In genomic region chr1:51203121-51203873, GRCh38 we compare ENCODE assay signal across 14 cellular contexts. TPM values are rescaled to one million over a fixed set of nuclear protein-coding genes. Genes with fewer than 3 reads are reported as not detected.
A peak's percentile ranks its signal among the peaks of the same experiment; 100 is the strongest.
DNase-seq lines count a peak whose midpoint lies in the region; ATAC-seq and TF ChIP-seq lines count a peak whose summit lies in the region.
"Had no signal": no experiment of that assay in that cellular context is flagged by ENCODE, and none has a peak within 500 bp of the region (broad histone marks: within the 10 kb centered on the region; RNA-seq: fewer than 3 reads in every experiment).

No MANE protein-coding gene starts in this region.

- H3K27me3 ChIP-seq in H9 (ENCODE audit: insufficient read depth, low read length) (no peaks in the 10 kb centered on the region), vagina (no peaks in the 10 kb centered on the region)
- H3K27me3 ChIP-seq: ovary had no signal

- intact Hi-C loops in vagina (cut with DNase I), result no loop called here

- TF ChIP-seq POLR2A in vagina (IDR thresholded peaks at IDR 0.05), result no peak

- H3K9me3 ChIP-seq in H9 (ENCODE audit: control insufficient read depth, low read depth, low read length) (no peaks in the 10 kb centered on the region), vagina (no peaks in the 10 kb centered on the region)
- H3K9me3 ChIP-seq: ovary had no signal

- H3K4me2 ChIP-seq in H9 (ENCODE audit: insufficient read depth, insufficient read length, low read length), result no peak overlapping the region

- no peak overlapping the region for H3K4me3 Mint-ChIP-seq in H9

- H4K20me1 ChIP-seq in H9 (ENCODE audit: control insufficient read depth, insufficient read depth, insufficient read length), result no peaks in the 10 kb centered on the region

- H3K79me2 ChIP-seq in H9 (ENCODE audit: insufficient read depth, low read length), result no peaks in the 10 kb centered on the region

- H3K36me3 ChIP-seq in vagina, result no peaks in the 10 kb centered on the region
- H3K36me3 ChIP-seq: ovary had no signal

- no peak overlapping the region for H2AFZ ChIP-seq in H9 (ENCODE audit: low read length)

- no peak overlapping the region for H2BK20ac ChIP-seq in H9 (ENCODE audit: low read depth, low read length, poor library complexity, severe bottlenecking)

- H3K36me3 Mint-ChIP-seq in H9 (ENCODE audit: insufficient read depth in 1 of 3, low read depth in 3 of 3), result no peaks in the 10 kb centered on the region

- no peaks in the 10 kb centered on the region for H3K23me2 ChIP-seq in H9 (ENCODE audit: insufficient read length, low read depth, low read length, poor library complexity, severe bottlenecking)

- H3K4me1 ChIP-seq in H9 (ENCODE audit: insufficient read depth, low read length) (no peaks in the 10 kb centered on the region), vagina (no peaks in the 10 kb centered on the region)

- H3K23ac ChIP-seq in H9 (ENCODE audit: insufficient read length, low read depth, low read length), result no peak overlapping the region

- no peaks in the 10 kb centered on the region for H3K79me1 ChIP-seq in H9 (ENCODE audit: insufficient read depth, low read depth, low read length, poor library complexity, severe bottlenecking)

- H3K56ac ChIP-seq in H9 (ENCODE audit: insufficient read length, low read depth, low read length), result no peak overlapping the region

- H3K4me3 ChIP-seq in Jurkat, Clone E6-1 (ENCODE audit: low read length), result no peak overlapping the region
- no peak overlapping the region for H3K4me3 ChIP-seq in vagina
- H3K4me3 ChIP-seq: ovary had no signal

- no peak overlapping the region for H3K9ac ChIP-seq in H9 (ENCODE audit: extremely low read depth, insufficient read length, low read length)

- no peak overlapping the region for H4K91ac ChIP-seq in H9 (ENCODE audit: insufficient read length, low read depth, low read length)

- in situ Hi-C loops in GM13976 (cut with MboI; ENCODE audit: low sequenced_read_pairs, unreplicated experiment), result no loop called here

- no peak overlapping the region for H3T11ph ChIP-seq in H9 (ENCODE audit: low read length)

- no peak overlapping the region for H3K27ac Mint-ChIP-seq in H9

- H3K27ac ChIP-seq in H9 (ENCODE audit: insufficient read length, low read depth, low read length) (no peak overlapping the region), vagina (no peak overlapping the region)
- H3K27ac ChIP-seq: C4-2B, ovary had no signal

- no peak overlapping the region for H2BK15ac ChIP-seq in H9 (ENCODE audit: low read depth, low read length)

- H4K8ac ChIP-seq in H9 (replicated peaks; ENCODE audit: insufficient read length, low read depth, low read length), result no peak overlapping the region

- H3K9me3 Mint-ChIP-seq in H9, result no peaks in the 10 kb centered on the region

- no peak overlapping the region for H2BK12ac ChIP-seq in H9 (ENCODE audit: insufficient read length, low read depth, low read length)

- H2BK5ac ChIP-seq in H9 (ENCODE audit: insufficient read length, low read length), result no peak overlapping the region

- H2AK5ac ChIP-seq in H9 (ENCODE audit: insufficient read length, low read length), result no peak overlapping the region

- no peaks in the 10 kb centered on the region for H3K4me1 Mint-ChIP-seq in H9

- DNase-seq in GM13976 (ENCODE audit: low spot score), result peak; percentile 51
- DNase-seq in Jurkat, Clone E6-1 (ENCODE audit: low read depth, low spot score), result peak; percentile 66
- no peak for DNase-seq in NCI-H146 treated with DMSO at 0.1 percent for 48 hours (lab: John Stamatoyannopoulos, UW; ENCODE audit: unreplicated experiment)
- DNase-seq in H9, result no peak
- no peak for DNase-seq in vagina (ENCODE audit: extremely low spot score in 2 of 2)
- DNase-seq: activated naive CD4-positive, alpha-beta T cell; central memory CD4-positive, alpha-beta T cell; HCEC 1CT; midbrain; ovary had no signal

- H2BK120ac ChIP-seq in H9 (ENCODE audit: low read depth, low read length, poor library complexity, severe bottlenecking), result no peak overlapping the region

- no peak for TF ChIP-seq CTCF in GM13976 (IDR thresholded peaks at IDR 0.05; ENCODE audit: borderline replicate concordance, control extremely low read depth, extremely low read depth, insufficient read depth, missing control alignments)
- TF ChIP-seq CTCF in H9 (conservative IDR thresholded peaks at IDR 0.05), result no peak
- TF ChIP-seq CTCF in vagina (IDR thresholded peaks at IDR 0.05), result no peak

- ATAC-seq in GM19035 (IDR thresholded peaks at IDR 0.05; ENCODE audit: unreplicated experiment), result peak; percentile 87
- ATAC-seq in HG02610 (IDR thresholded peaks at IDR 0.05; ENCODE audit: unreplicated experiment), result peak; percentile 60
- ATAC-seq in HG03139 (IDR thresholded peaks at IDR 0.05; ENCODE audit: unreplicated experiment), result no peak

- H3K27me3 Mint-ChIP-seq in H9 (ENCODE audit: low read depth), result no peaks in the 10 kb centered on the region

- no peak overlapping the region for H3K14ac ChIP-seq in H9 (ENCODE audit: insufficient read depth, low read length)

- H3K18ac ChIP-seq in H9 (ENCODE audit: insufficient read length, low read depth, low read length), result no peak overlapping the region

- H3K4ac ChIP-seq in H9 (ENCODE audit: low read depth, low read length), result no peak overlapping the region

- WGBS in H9 (ENCODE audit: extremely low coverage, insufficient read length, low lambda C conversion rate), result no CpG with 5 or more reads among the region's 3 CpGs

- H4K5ac ChIP-seq in H9 (ENCODE audit: insufficient read length, low read depth, low read length), result no peak overlapping the region

RNA-seq across cellular contexts. Expression of gene RNF11, which starts 32.8 kb away (rescaled TPM):
- polyA plus RNA-seq in Jurkat, Clone E6-1 (2012; ENCODE audit: insufficient read depth, insufficient read length), result 40.6 TPM
- total RNA-seq in H9 (2021) (55.1 and 55.8 TPM in 2 replicates), vagina (73.9 TPM)

Comparison
In these comparisons a context has a peak if more than half of its experiments do, and no peak if none do; other contexts are left out.
1. DNase-seq: peak in GM13976 (single experiment) and Jurkat, Clone E6-1 (single experiment); none in NCI-H146 treated with DMSO at 0.1 percent for 48 hours (single experiment), H9 (single experiment) and vagina (0 of 2).